In the genomic region with DNA sequence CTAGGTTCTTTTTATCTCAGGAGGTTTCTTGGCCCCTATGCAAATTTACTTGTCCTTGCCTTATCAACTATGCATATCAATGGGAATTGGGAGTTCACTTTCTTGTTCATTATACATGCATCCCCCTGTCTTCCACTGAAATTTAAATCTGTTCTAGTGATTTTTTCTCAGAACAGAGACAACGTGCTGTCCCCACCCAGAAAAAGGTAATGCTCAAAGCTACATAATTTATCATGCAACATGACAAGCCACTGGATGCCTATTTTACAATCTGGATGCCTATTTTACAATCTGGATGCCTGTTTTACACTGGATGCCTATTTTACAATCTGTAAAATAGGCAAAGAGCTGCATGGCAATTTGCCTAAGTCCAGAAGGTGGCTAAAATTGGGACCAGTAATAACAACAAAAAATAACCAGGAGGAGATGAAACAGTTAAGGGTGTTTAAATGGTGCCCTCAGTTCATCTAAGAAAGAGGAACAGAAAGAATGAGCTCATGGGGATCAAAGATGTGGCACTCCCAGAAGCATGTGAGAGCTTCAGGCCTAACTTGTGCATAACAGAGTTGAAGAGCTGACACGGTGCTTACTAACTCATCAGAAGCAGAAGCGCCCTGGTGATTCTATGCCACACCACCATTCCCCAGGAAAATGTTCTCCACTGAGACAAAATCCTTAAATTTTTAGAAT, we compare ENCODE assay signal across 9 cellular contexts.
DNase-seq lines count a peak whose midpoint lies in the region; ATAC-seq lines count a peak whose summit lies in the region.
"Had no signal": no experiment of that assay in that cellular context is flagged by ENCODE, and none has a peak within 500 bp of the region (broad histone marks: within the 10 kb centered on the region; RNA-seq: fewer than 3 reads in every experiment).

No MANE protein-coding gene starts in this region.

- ATAC-seq in GM18907 (IDR thresholded peaks at IDR 0.05; ENCODE audit: unreplicated experiment) (peak; percentile 99), HG02571 (IDR thresholded peaks at IDR 0.05; ENCODE audit: unreplicated experiment) (peak; percentile 100), HG03558 (IDR thresholded peaks at IDR 0.05; ENCODE audit: extremely low read depth, unreplicated experiment) (peak; percentile 96), sciatic nerve (peak; percentile 62)
- ATAC-seq: body of pancreas had no signal

- intact Hi-C loops in sciatic nerve (cut with DNase I), result no loop called here

- DNase-seq in sciatic nerve (ENCODE audit: low spot score) (no peak), iPS-NIHi11 (ENCODE audit: low spot score) (no peak), SW480 (ENCODE audit: low spot score) (no peak), NCI-H524 (lab: John Stamatoyannopoulos, UW) (no peak)
- DNase-seq: NCI-H2029 treated with DMSO at 0.1 percent for 48 hours had no signal
